Comparison of ENCODE assay signal across 8 cellular contexts in genomic region chr7:149125189-149125863, GRCh38. TPM values are rescaled to one million over a fixed set of nuclear protein-coding genes. Genes with fewer than 3 reads are reported as not detected.
A peak's percentile ranks its signal among the peaks of the same experiment; 100 is the strongest.
DNase-seq lines count a peak whose midpoint lies in the region; ATAC-seq and TF ChIP-seq lines count a peak whose summit lies in the region.

No MANE protein-coding gene starts in this region.

- H3K9me3 ChIP-seq in neutrophil: no peaks in the 10 kb centered on the region

- peaks cover 20 to 26% of the 10 kb centered on the region in 2 experiments for H3K4me1 ChIP-seq in neutrophil (ENCODE audit: control insufficient read depth in 1 of 2, insufficient read depth in 1 of 2, low read depth in 1 of 2, low read length in 1 of 2)

- peaks cover 18% of the 10 kb centered on the region for H3K4me1 Mint-ChIP-seq in activated CD4-positive, alpha-beta T cell treated with anti-CD3 and anti-CD28 coated beads, Interleukin-2, amount 10 ng/mL, durations not matched to agents 24 days and 14 days

- H3K36me3 ChIP-seq in neutrophil: peaks cover under 1% of the 10 kb centered on the region

- ATAC-seq in HG02588 (IDR thresholded peaks at IDR 0.05; ENCODE audit: unreplicated experiment): no peak

- H3K4me3 Mint-ChIP-seq in activated CD4-positive, alpha-beta T cell treated with anti-CD3 and anti-CD28 coated beads, Interleukin-2, amount 10 ng/mL, durations not matched to agents 24 days and 14 days: peak overlapping the region; percentile 90

- H3K27ac ChIP-seq in neutrophil: peak overlapping the region; percentile 94

- H3K27me3 ChIP-seq in neutrophil: no peaks in the 10 kb centered on the region

- intact Hi-C loops in activated CD4-positive, alpha-beta T cell treated with anti-CD3 and anti-CD28 coated beads, Interleukin-2, amount 10 ng/mL, durations not matched to agents 24 days and 14 days (cut with micrococcal nuclease): loop anchor here (5.0 to 10.0 kb wide), 2 partner anchors 139 to 372 kb away; partner anchors contain the start of genes ZNF746 and ZNF783

- peaks cover 29% of the 10 kb centered on the region for H3K36me3 Mint-ChIP-seq in activated CD4-positive, alpha-beta T cell treated with anti-CD3 and anti-CD28 coated beads, Interleukin-2, amount 10 ng/mL, durations not matched to agents 24 days and 14 days (ENCODE audit: low read depth)

- H3K27ac Mint-ChIP-seq in activated CD4-positive, alpha-beta T cell treated with anti-CD3 and anti-CD28 coated beads, Interleukin-2, amount 10 ng/mL, durations not matched to agents 24 days and 14 days: peak overlapping the region; percentile 98

- peak overlapping the region; percentile 97 for H3K4me3 ChIP-seq in epithelial cell of esophagus (ENCODE audit: low read length)
- peak overlapping the region; percentile 92 to 99 for H3K4me3 ChIP-seq in neutrophil (ENCODE audit: low read depth in 1 of 2, low read length in 1 of 2)

- no peaks in the 10 kb centered on the region for H3K27me3 Mint-ChIP-seq in activated CD4-positive, alpha-beta T cell treated with anti-CD3 and anti-CD28 coated beads, Interleukin-2, amount 10 ng/mL, durations not matched to agents 24 days and 14 days

- no peaks in the 10 kb centered on the region for H3K9me3 Mint-ChIP-seq in activated CD4-positive, alpha-beta T cell treated with anti-CD3 and anti-CD28 coated beads, Interleukin-2, amount 10 ng/mL, durations not matched to agents 24 days and 14 days

- peak; percentile 71 for DNase-seq in activated CD4-positive, alpha-beta T cell treated with anti-CD3 and anti-CD28 coated beads, Interleukin-2, amount 10 ng/mL, durations not matched to agents 24 days and 14 days
- no peak for DNase-seq in activated CD4-positive, alpha-beta T cell treated with anti-CD3 and anti-CD28 coated beads for 1 hour
- DNase-seq in RKO (ENCODE audit: low spot score): peak; percentile 63
- DNase-seq in epithelial cell of esophagus (ENCODE audit: low read depth): no peak
- DNase-seq in activated CD4-positive, CD25-positive, alpha-beta regulatory T cell treated with anti-CD3 and anti-CD28 coated beads, Interleukin-2, amount 50 U/mL, for 72 hours: no peak
- no peak for DNase-seq in stimulated activated CD4-positive, alpha-beta T cell treated with anti-CD3 and anti-CD28 coated beads, Interleukin-15, amount 100 ng/mL, for 24 hours

- no peak for TF ChIP-seq CTCF in epithelial cell of esophagus (IDR thresholded peaks at IDR 0.05; ENCODE audit: insufficient read depth, low read depth, low read length, missing control alignments)
- TF ChIP-seq CTCF in neutrophil (IDR thresholded peaks at IDR 0.05): no peak

RNA-seq across cellular contexts. Expression of gene ZNF425, which starts 0.8 kb away (rescaled TPM):
- 0.44 and 0.92 TPM in 2 replicates for total RNA-seq in activated CD4-positive, alpha-beta T cell treated with anti-CD3 and anti-CD28 coated beads, Interleukin-2, amount 10 ng/mL, durations not matched to agents 24 days and 14 days

RNA-seq across cellular contexts. Expression of gene ZNF398, which starts 21.9 kb away (rescaled TPM):
- 11.7 and 14.2 TPM in 2 replicates for total RNA-seq in activated CD4-positive, alpha-beta T cell treated with anti-CD3 and anti-CD28 coated beads, Interleukin-2, amount 10 ng/mL, durations not matched to agents 24 days and 14 days

RNA-seq across cellular contexts. Expression of gene ZNF786, which starts 34.8 kb away (rescaled TPM):
- total RNA-seq in activated CD4-positive, alpha-beta T cell treated with anti-CD3 and anti-CD28 coated beads, Interleukin-2, amount 10 ng/mL, durations not matched to agents 24 days and 14 days: 10.2 and 10.3 TPM in 2 replicates

Comparison
In these comparisons a context has a peak if more than half of its experiments do, and no peak if none do; other contexts are left out.
1. DNase-seq: peak in activated CD4-positive, alpha-beta T cell treated with anti-CD3 and anti-CD28 coated beads, Interleukin-2, amount 10 ng/mL, durations not matched to agents 24 days and 14 days (single experiment) and RKO (single experiment); none in activated CD4-positive, alpha-beta T cell treated with anti-CD3 and anti-CD28 coated beads for 1 hour (single experiment), epithelial cell of esophagus (single experiment), activated CD4-positive, CD25-positive, alpha-beta regulatory T cell treated with anti-CD3 and anti-CD28 coated beads, Interleukin-2, amount 50 U/mL, for 72 hours (single experiment) and stimulated activated CD4-positive, alpha-beta T cell treated with anti-CD3 and anti-CD28 coated beads, Interleukin-15, amount 100 ng/mL, for 24 hours (single experiment).